Comparison of ENCODE assay signal across 8 cellular contexts in genomic region chr13:99199541-99200432, GRCh38. TPM values are rescaled to one million over a fixed set of nuclear protein-coding genes. Genes with fewer than 3 reads are reported as not detected.
DNase-seq lines count a peak whose midpoint lies in the region; ATAC-seq, FAIRE-seq and TF ChIP-seq lines count a peak whose summit lies in the region.

No MANE protein-coding gene starts in this region.

- TF ChIP-seq CTCF in SK-N-SH (IDR thresholded peaks at IDR 0.05): no peak
- peak in 1 of 2 donors; percentile 1 for TF ChIP-seq CTCF in fibroblast of lung (conservative IDR thresholded peaks at IDR 0.05 in 1 of 2, IDR thresholded peaks at IDR 0.05 in 1 of 2; ENCODE audit: low read depth in 1 of 2, low read length in 2 of 2)
- TF ChIP-seq CTCF in parathyroid adenoma (IDR thresholded peaks at IDR 0.05): no peak

- H3K27ac ChIP-seq in SK-N-SH (ENCODE audit: low read depth in 2 of 2, low read length in 1 of 2) (peak overlapping the region; percentile 88 to 89), fibroblast of lung (ENCODE audit: insufficient read depth, low read length) (peak overlapping the region; percentile 84), parathyroid adenoma (peak overlapping the region; percentile 87)

- H3K79me2 ChIP-seq in SK-N-SH (ENCODE audit: insufficient read depth): peaks cover 39% of the 10 kb centered on the region
- peaks cover 28% of the 10 kb centered on the region for H3K79me2 ChIP-seq in fibroblast of lung (ENCODE audit: control insufficient read depth, insufficient read depth, low read length)
- H3K79me2 ChIP-seq in parathyroid adenoma: peaks cover 6% of the 10 kb centered on the region

- DNase-seq in GM12891 (ENCODE audit: insufficient read length, low spot score) (no peak), SK-N-SH (no peak), fibroblast of lung (ENCODE audit: low read depth in 2 of 2) (peak; percentile 22 to 31), SHP77 treated with DMSO at 0.1 percent for 48 hours (lab: John Stamatoyannopoulos, UW) (no peak), NCI-H1105 (lab: John Stamatoyannopoulos, UW) (no peak), NCI-H146 treated with DMSO at 0.1 percent for 48 hours (lab: John Stamatoyannopoulos, UW; ENCODE audit: unreplicated experiment) (no peak)

- CTCF ChIA-PET in SK-N-SH (lab: Yijun Ruan, JAX): interaction anchor here (0.6 to 8.4 kb wide), 12 partner anchors 10 to 243 kb away, joined by 3 to 44 read pairs (median 5); partner anchors contain the start of gene GPR18

- WGBS in SK-N-SH (ENCODE audit: low lambda C conversion rate): 12% methylated on average over 10 of the region's 37 CpGs

- H4K20me1 ChIP-seq in SK-N-SH (ENCODE audit: insufficient read depth) (peaks cover 5% of the 10 kb centered on the region; the same call in 1 of the 2 replicates), fibroblast of lung (ENCODE audit: control insufficient read depth, extremely low read depth, insufficient read depth, low read length) (no peaks in the 10 kb centered on the region)

- H3K9ac ChIP-seq in SK-N-SH: peak overlapping the region; percentile 94
- H3K9ac ChIP-seq in fibroblast of lung (ENCODE audit: insufficient read depth, low read length): peak overlapping the region; percentile 84
- peak overlapping the region; percentile 61 for H3K9ac ChIP-seq in parathyroid adenoma

- peak overlapping the region; percentile 84 for H2AFZ ChIP-seq in SK-N-SH (ENCODE audit: low read depth)
- peak overlapping the region; percentile 95 for H2AFZ ChIP-seq in fibroblast of lung (ENCODE audit: low read length)
- peak overlapping the region; percentile 83 for H2AFZ ChIP-seq in parathyroid adenoma

- no peak for TF ChIP-seq EP300 in SK-N-SH (IDR thresholded peaks at IDR 0.05; ENCODE audit: borderline replicate concordance in 1 of 2, low read depth in 1 of 2, low read length in 1 of 2)

- no peak for TF ChIP-seq RAD21 in SK-N-SH (IDR thresholded peaks at IDR 0.05; ENCODE audit: low read length)

- H3K4me3 ChIP-seq in SK-N-SH (ENCODE audit: low read depth in 2 of 2, low read length in 1 of 2) (peak overlapping the region; percentile 95 to 98), fibroblast of lung (replicated peaks in 1 of 4; ENCODE audit: control extremely low read depth in 1 of 4, insufficient read depth in 1 of 4, low read depth in 3 of 4, low read length in 4 of 4) (peak overlapping the region; percentile 77 to 97 (median 92)), parathyroid adenoma (ENCODE audit: low read depth, low read length) (peak overlapping the region; percentile 80)

- FAIRE-seq in GM12891 (lab: Jason Lieb, UNC): peak; percentile 68

- H3K36me3 ChIP-seq in SK-N-SH (replicated peaks in 1 of 2; ENCODE audit: control insufficient read depth in 1 of 2, insufficient read depth in 2 of 2, low read length in 1 of 2): no peaks in the 10 kb centered on the region
- H3K36me3 ChIP-seq in fibroblast of lung (ENCODE audit: control insufficient read depth, insufficient read depth, low read length): no peaks in the 10 kb centered on the region
- H3K36me3 ChIP-seq in parathyroid adenoma (ENCODE audit: control insufficient read depth, insufficient read depth, low read length): no peaks in the 10 kb centered on the region

- no peaks in the 10 kb centered on the region for H3K27me3 ChIP-seq in SK-N-SH (ENCODE audit: insufficient read depth)
- H3K27me3 ChIP-seq in fibroblast of lung (ENCODE audit: control insufficient read depth, insufficient read depth, low read length): no peaks in the 10 kb centered on the region
- no peaks in the 10 kb centered on the region for H3K27me3 ChIP-seq in parathyroid adenoma (ENCODE audit: control insufficient read depth, insufficient read depth, low read length)

- POLR2A ChIA-PET in SK-N-SH (lab: Yijun Ruan, JAX): interaction anchor here (0.9 to 1.4 kb wide), 5 partner anchors 11 to 302 kb away, joined by 3 to 4 read pairs (median 3); partner anchors contain the start of gene TM9SF2

- H3K9me3 ChIP-seq in SK-N-SH (no peaks in the 10 kb centered on the region), fibroblast of lung (ENCODE audit: control insufficient read depth, insufficient read depth, low read depth, low read length) (no peaks in the 10 kb centered on the region), parathyroid adenoma (ENCODE audit: control insufficient read depth, low read length) (no peaks in the 10 kb centered on the region)

- H3K9me2 ChIP-seq in SK-N-SH: no peaks in the 10 kb centered on the region

- ATAC-seq in HG02759 (IDR thresholded peaks at IDR 0.05; ENCODE audit: unreplicated experiment): peak; percentile 2

- H3K4me2 ChIP-seq in SK-N-SH (peak overlapping the region; percentile 73), fibroblast of lung (ENCODE audit: extremely low read depth, insufficient read depth, low read length) (peak overlapping the region; percentile 81), parathyroid adenoma (ENCODE audit: low read length) (peak overlapping the region; percentile 66)

- H3K4me1 ChIP-seq in SK-N-SH (ENCODE audit: control insufficient read depth in 1 of 2, insufficient read depth in 2 of 2, low read depth in 1 of 2, low read length in 1 of 2) (peaks cover 0 to 6% of the 10 kb centered on the region in 2 experiments; a peak in 2 of 4 replicates), fibroblast of lung (ENCODE audit: control insufficient read depth, extremely low read depth, insufficient read depth, low read length) (no peaks in the 10 kb centered on the region), parathyroid adenoma (no peaks in the 10 kb centered on the region)

- TF ChIP-seq POLR2A in GM12891 (IDR thresholded peaks at IDR 0.05; ENCODE audit: low read depth, low read length): 0 out of 2 replicates have a peak, but pooled peaks have one; percentile 14

- H3F3A ChIP-seq in SK-N-SH (replicated peaks; ENCODE audit: insufficient read depth): peaks cover 4% of the 10 kb centered on the region

TF ChIP-seq in GM12891, 5 proteins besides CTCF, POLR2A, EP300 and RAD21:
- TF ChIP-seq SPI1 (IDR thresholded peaks at IDR 0.05; ENCODE audit: low read depth, low read length): no peak
- TF ChIP-seq TAF1 (IDR thresholded peaks at IDR 0.05; ENCODE audit: low read depth, low read length): no peak
- TF ChIP-seq PAX5 (IDR thresholded peaks at IDR 0.05; ENCODE audit: insufficient read depth, low read length, severe bottlenecking): no peak
- TF ChIP-seq POLR2AphosphoS5 (IDR thresholded peaks at IDR 0.05; ENCODE audit: low read depth, low read length): no peak
- no peak for TF ChIP-seq POU2F2 (IDR thresholded peaks at IDR 0.05; ENCODE audit: low read depth, low read length)
TF ChIP-seq in GM12891: peak in this region for 0.

TF ChIP-seq in SK-N-SH, 30 proteins besides CTCF, POLR2A, EP300 and RAD21:
- no peak for TF ChIP-seq ZBTB33 (IDR thresholded peaks at IDR 0.05; ENCODE audit: borderline replicate concordance, low read depth)
- TF ChIP-seq SIN3A (IDR thresholded peaks at IDR 0.05; ENCODE audit: borderline replicate concordance, low read depth, low read length): no peak

RNA-seq across cellular contexts. Expression of gene UBAC2, which starts 0.9 kb away (rescaled TPM):
- polyA plus RNA-seq in GM12891 (2012; ENCODE audit: low read depth, missing spikeins): 20.5 TPM
- 79.0 and 97.4 TPM in 2 replicates for polyA plus RNA-seq in SK-N-SH (2012; rRNA removed)
- polyA plus RNA-seq in SK-N-SH (2012; cell fraction: cytosol; rRNA removed): 81.9 and 98.8 TPM in 2 replicates
- 34.7 and 42.7 TPM in 2 replicates for polyA plus RNA-seq in SK-N-SH (2012; cell fraction: nucleus; rRNA removed)
- 29.5 and 32.4 TPM in 2 replicates for total RNA-seq in fibroblast of lung
- polyA plus RNA-seq in fibroblast of lung: 58.3 and 87.4 TPM in 2 replicates
- polyA plus RNA-seq in fibroblast of lung (2012): 39.5 and 49.3 TPM in 2 replicates
- polyA minus RNA-seq in fibroblast of lung (ENCODE audit: low replicate concordance): 21.9 and 23.2 TPM in 2 replicates

RNA-seq across cellular contexts. Expression of gene GPR18, which starts 58.4 kb away (rescaled TPM):
- polyA plus RNA-seq in GM12891 (2012; ENCODE audit: low read depth, missing spikeins): 2.3 TPM
- not detected in 2 replicates for polyA plus RNA-seq in SK-N-SH (2012; rRNA removed)
- not detected in 2 replicates for polyA plus RNA-seq in SK-N-SH (2012; cell fraction: cytosol; rRNA removed)
- not detected in 2 replicates for polyA plus RNA-seq in SK-N-SH (2012; cell fraction: nucleus; rRNA removed)
- not detected in 2 replicates for total RNA-seq in fibroblast of lung
- not detected in 2 replicates for polyA plus RNA-seq in fibroblast of lung
- polyA plus RNA-seq in fibroblast of lung (2012): not detected in 2 replicates
- polyA minus RNA-seq in fibroblast of lung (ENCODE audit: low replicate concordance): not detected in 2 replicates

Comparison
In these comparisons a context has a peak if more than half of its experiments do, and no peak if none do; other contexts are left out.
1. DNase-seq: peak in fibroblast of lung (2 of 2); none in GM12891 (single experiment), SK-N-SH (single experiment), SHP77 treated with DMSO at 0.1 percent for 48 hours (single experiment), NCI-H1105 (single experiment) and NCI-H146 treated with DMSO at 0.1 percent for 48 hours (single experiment).
2. Peak in every context shown above with its lines, with median percentiles within 50 percentile points of each other: H2AFZ ChIP-seq, H3K27ac ChIP-seq, H3K4me2 ChIP-seq, H3K4me3 ChIP-seq and H3K9ac ChIP-seq.